Comparison of ENCODE assay signal across 16 cellular contexts in genomic region chr20:10920396-10920795, GRCh38.
"Had no signal": no experiment of that assay in that cellular context is flagged by ENCODE, and none has a peak within 500 bp of the region (broad histone marks: within the 10 kb centered on the region; RNA-seq: fewer than 3 reads in every experiment).

No MANE protein-coding gene starts in this region.

- H3K27ac Mint-ChIP-seq: activated naive CD4-positive, alpha-beta T cell treated with anti-CD3 and anti-CD28 coated beads for 36 hours; natural killer cell; progenitor cell of endocrine pancreas; T-helper 2 cell treated with Interferon-gamma antibody and Interleukin-4, amounts not matched to agents 5 μg/mL and 100 μg/mL, for 36 hours had no signal

- H3K4me3 Mint-ChIP-seq: activated naive CD4-positive, alpha-beta T cell treated with anti-CD3 and anti-CD28 coated beads for 36 hours; natural killer cell; T-helper 2 cell treated with Interferon-gamma antibody and Interleukin-4, amounts not matched to agents 5 μg/mL and 100 μg/mL, for 36 hours had no signal

- H3K27me3 ChIP-seq: gastroesophageal sphincter, heart right ventricle, right atrium auricular region, SJCRH30 had no signal

- H3K36me3 Mint-ChIP-seq: natural killer cell had no signal

- H3K9me3 ChIP-seq: gastroesophageal sphincter, right atrium auricular region, SJCRH30 had no signal

- H3K4me1 Mint-ChIP-seq: natural killer cell had no signal

- H3K27ac ChIP-seq: heart right ventricle, SJCRH30 had no signal

- DNase-seq: activated CD4-positive, alpha-beta T cell treated with anti-CD3 and anti-CD28 coated beads, Interleukin-2, amount 50 U/mL, for 1 hour; activated naive CD4-positive, alpha-beta T cell treated with anti-CD3 and anti-CD28 coated beads for 36 hours; activated T-cell treated with anti-CD3 and anti-CD28 coated beads for 4 hours; caudate nucleus; effector CD4-positive, alpha-beta T cell; natural killer cell; SJCRH30; small intestine; stimulated activated CD4-positive, alpha-beta T cell treated with anti-CD3 and anti-CD28 coated beads, Interleukin-4, amount 100 ng/mL, for 24 hours; stimulated activated naive CD4-positive, alpha-beta T cell; trophoblast cell had no signal

- H3K4me1 ChIP-seq: gastroesophageal sphincter had no signal

- H3K36me3 ChIP-seq: gastroesophageal sphincter, heart right ventricle, right atrium auricular region, SJCRH30 had no signal

- H3K4me3 ChIP-seq: gastroesophageal sphincter, heart right ventricle, right atrium auricular region, SJCRH30 had no signal
